Comparison of ENCODE assay signal across 7 cellular contexts in genomic region chr9:6759114-6759977, GRCh38. TPM values are rescaled to one million over a fixed set of nuclear protein-coding genes. Genes with fewer than 3 reads are reported as not detected.
DNase-seq lines count a peak whose midpoint lies in the region; ATAC-seq and TF ChIP-seq lines count a peak whose summit lies in the region.

No MANE protein-coding gene starts in this region.

- H3K4me3 Mint-ChIP-seq in activated CD4-positive, alpha-beta memory T cell treated with anti-CD3 and anti-CD28 coated beads, Interleukin-2, amount 10 ng/mL, durations not matched to agents 7 days and 5 days = peak overlapping the region; percentile 90

- peaks cover 4% of the 10 kb centered on the region for H3K9me3 Mint-ChIP-seq in activated CD4-positive, alpha-beta memory T cell treated with anti-CD3 and anti-CD28 coated beads, Interleukin-2, amount 10 ng/mL, durations not matched to agents 7 days and 5 days

- H3K36me3 ChIP-seq in GM06990 (ENCODE audit: control insufficient read depth, insufficient read depth, low read length) (no peaks in the 10 kb centered on the region), neutrophil (no peaks in the 10 kb centered on the region)

- H3K27ac ChIP-seq in neutrophil = peak overlapping the region; percentile 93

- H3K4me3 ChIP-seq in GM06990 (replicated peaks; ENCODE audit: low read depth, low read length) = peak overlapping the region; percentile 98
- peak overlapping the region; percentile 82 for H3K4me3 ChIP-seq in epithelial cell of proximal tubule (ENCODE audit: low read depth, low read length)
- H3K4me3 ChIP-seq in neutrophil (ENCODE audit: low read depth in 1 of 2, low read length in 1 of 2) = peak overlapping the region; percentile 83 to 90

- H3K4me1 Mint-ChIP-seq in activated CD4-positive, alpha-beta memory T cell treated with anti-CD3 and anti-CD28 coated beads, Interleukin-2, amount 10 ng/mL, durations not matched to agents 7 days and 5 days = peaks cover 41% of the 10 kb centered on the region

- CTCF ChIA-PET in activated CD4-positive, alpha-beta memory T cell treated with anti-CD3 and anti-CD28 coated beads, Interleukin-2, amount 10 ng/mL, durations not matched to agents 7 days and 5 days (lab: Charles Lee) = interaction anchor here (1.0 kb wide), 1 partner anchor 79 kb away, joined by 3 read pairs; no protein-coding TSS in a partner anchor

- DNase-seq in GM06990 (ENCODE audit: extremely low read depth, insufficient read length) = no peak
- DNase-seq in M059J (ENCODE audit: low read depth) = peak; percentile 94
- peak; percentile 36 for DNase-seq in activated CD4-positive, alpha-beta memory T cell treated with anti-CD3 and anti-CD28 coated beads, Interleukin-2, amount 10 ng/mL, durations not matched to agents 7 days and 5 days
- DNase-seq in epithelial cell of proximal tubule (ENCODE audit: low read depth) = peak; percentile 72
- DNase-seq in medulla oblongata (ENCODE audit: extremely low spot score) = no peak

- TF ChIP-seq CTCF in GM06990 (IDR thresholded peaks at IDR 0.05; ENCODE audit: insufficient read depth, low read length, poor library complexity, severe bottlenecking) (no peak), epithelial cell of proximal tubule (conservative IDR thresholded peaks at IDR 0.05; ENCODE audit: low read depth, low read length) (no peak), neutrophil (IDR thresholded peaks at IDR 0.05) (no peak)

- no peaks in the 10 kb centered on the region for H3K27me3 ChIP-seq in GM06990 (replicated peaks; ENCODE audit: control insufficient read depth, insufficient read depth, low read length)
- H3K27me3 ChIP-seq in neutrophil = no peaks in the 10 kb centered on the region

- H3K4me1 ChIP-seq in neutrophil (ENCODE audit: control insufficient read depth in 1 of 2, insufficient read depth in 1 of 2, low read depth in 1 of 2, low read length in 1 of 2) = peaks cover 18 to 21% of the 10 kb centered on the region in 2 experiments

- H3K36me3 Mint-ChIP-seq in activated CD4-positive, alpha-beta memory T cell treated with anti-CD3 and anti-CD28 coated beads, Interleukin-2, amount 10 ng/mL, durations not matched to agents 7 days and 5 days (ENCODE audit: low read depth) = peaks cover 18% of the 10 kb centered on the region

- peak overlapping the region; percentile 100 for H3K27ac Mint-ChIP-seq in activated CD4-positive, alpha-beta memory T cell treated with anti-CD3 and anti-CD28 coated beads, Interleukin-2, amount 10 ng/mL, durations not matched to agents 7 days and 5 days

- H3K9me3 ChIP-seq in neutrophil = no peaks in the 10 kb centered on the region

- peak; percentile 19 for ATAC-seq in GM21786 (IDR thresholded peaks at IDR 0.05; ENCODE audit: unreplicated experiment)

- H3K27me3 Mint-ChIP-seq in activated CD4-positive, alpha-beta memory T cell treated with anti-CD3 and anti-CD28 coated beads, Interleukin-2, amount 10 ng/mL, durations not matched to agents 7 days and 5 days = no peaks in the 10 kb centered on the region

- POLR2A ChIA-PET in activated CD4-positive, alpha-beta memory T cell treated with anti-CD3 and anti-CD28 coated beads, Interleukin-2, amount 10 ng/mL, durations not matched to agents 7 days and 5 days (lab: Charles Lee) = interaction anchor here (1.1 to 4.4 kb wide), 9 partner anchors 10 to 752 kb away, joined by 3 to 124 read pairs (median 16); partner anchors contain the start of gene UHRF2

RNA-seq across cellular contexts. Expression of gene KDM4C, which starts 1.6 kb away (rescaled TPM):
- total RNA-seq in M059J (2014; rRNA removed; shearing (Covaris generic)) = 17.7 and 17.8 TPM in 2 replicates
- total RNA-seq in activated CD4-positive, alpha-beta memory T cell treated with anti-CD3 and anti-CD28 coated beads, Interleukin-2, amount 10 ng/mL, durations not matched to agents 7 days and 5 days = 10 to 100 TPM; 49.4 to 50.0 TPM
- total RNA-seq in epithelial cell of proximal tubule = 8.0 and 16.5 TPM in 2 replicates

Comparison
In these comparisons a context has a peak if more than half of its experiments do, and no peak if none do; other contexts are left out.
1. DNase-seq: peak in M059J (single experiment), activated CD4-positive, alpha-beta memory T cell treated with anti-CD3 and anti-CD28 coated beads, Interleukin-2, amount 10 ng/mL, durations not matched to agents 7 days and 5 days (single experiment) and epithelial cell of proximal tubule (single experiment); none in GM06990 (single experiment) and medulla oblongata (single experiment).
2. Peak in every context shown above with its lines, with median percentiles within 50 percentile points of each other: H3K4me3 ChIP-seq.